Comparison of ENCODE assay signal across 1 cellular context in genomic region chr17:68600881-68601564, GRCh38.
TF ChIP-seq lines count a peak whose summit lies in the region.

Gene FAM20A, minus strand, starts transcription at chr17:68601367. Its CDS starts 701 bp downstream, at chr17:68600666.

TF ChIP-seq in HepG2, 621 proteins besides CTCF, POLR2A, EP300 and RAD21 (continued from another document and continues in another):
- TF ChIP-seq BATF2 (CRISPR knock-in tag; IDR thresholded peaks at IDR 0.05) (no peak), ZSCAN5A (CRISPR knock-in tag; IDR thresholded peaks at IDR 0.05; ENCODE audit: borderline replicate concordance) (no peak), ARNT2 (CRISPR knock-in tag; IDR thresholded peaks at IDR 0.05; ENCODE audit: low read depth) (peak; percentile 19; the same call in 1 of the 2 replicates), BORCS8-MEF2B (CRISPR knock-in tag; IDR thresholded peaks at IDR 0.05) (peak; percentile 60; the same call in 1 of the 2 replicates), ZNF766 (CRISPR knock-in tag; IDR thresholded peaks at IDR 0.05; ENCODE audit: borderline replicate concordance) (no peak), DMTF1 (CRISPR knock-in tag; IDR thresholded peaks at IDR 0.05) (no peak), PHF8 (CRISPR knock-in tag; IDR thresholded peaks at IDR 0.05) (peak; percentile 58), SP2 (CRISPR knock-in tag; IDR thresholded peaks at IDR 0.05) (no peak), ZMAT3 (CRISPR knock-in tag; conservative IDR thresholded peaks at IDR 0.05) (0 out of 2 replicates have a peak, but pooled peaks have one; percentile 13), ZNF782 (CRISPR knock-in tag; IDR thresholded peaks at IDR 0.05; ENCODE audit: borderline replicate concordance) (0 out of 2 replicates have a peak, but pooled peaks have one; percentile 25), TGIF2 (CRISPR knock-in tag; IDR thresholded peaks at IDR 0.05) (peak; percentile 72; the same call in 1 of the 2 replicates), ZNF136 (CRISPR knock-in tag; IDR thresholded peaks at IDR 0.05; ENCODE audit: low read depth) (no peak), GATAD1 (CRISPR knock-in tag; IDR thresholded peaks at IDR 0.05) (no peak), ZBTB39 (CRISPR knock-in tag; IDR thresholded peaks at IDR 0.05) (peak; percentile 41; the same call in 1 of the 2 replicates), POGK (CRISPR knock-in tag; conservative IDR thresholded peaks at IDR 0.05) (0 out of 2 replicates have a peak, but pooled peaks have one; percentile 17), ETV6 (CRISPR knock-in tag; conservative IDR thresholded peaks at IDR 0.05) (0 out of 2 replicates have a peak, but pooled peaks have one; percentile 44), TFE3 (CRISPR knock-in tag; IDR thresholded peaks at IDR 0.05) (no peak), ATF7 (IDR thresholded peaks at IDR 0.05) (no peak), ATF7 (CRISPR knock-in tag; IDR thresholded peaks at IDR 0.05) (no peak), ZNF709 (CRISPR knock-in tag; IDR thresholded peaks at IDR 0.05) (no peak), SOX13 (IDR thresholded peaks at IDR 0.05) (no peak), SOX13 (CRISPR knock-in tag; conservative IDR thresholded peaks at IDR 0.05 in 1 of 2, IDR thresholded peaks at IDR 0.05 in 1 of 2) (peak in 1 of 2 experiments; percentile 54; a peak in 2 of 4 replicates), NCOR1 (IDR thresholded peaks at IDR 0.05; ENCODE audit: borderline replicate concordance, low read length) (no peak), RFXANK (CRISPR knock-in tag; IDR thresholded peaks at IDR 0.05) (no peak), NFATC3 (CRISPR knock-in tag; IDR thresholded peaks at IDR 0.05) (no peak), KMT2B (CRISPR knock-in tag; IDR thresholded peaks at IDR 0.05) (0 out of 2 replicates have a peak, but pooled peaks have one; percentile 44), POLR2AphosphoS5 (IDR thresholded peaks at IDR 0.05; ENCODE audit: low read depth, low read length) (peak; percentile 82), TOE1 (CRISPR knock-in tag; IDR thresholded peaks at IDR 0.05) (no peak), AKNA (CRISPR knock-in tag; IDR thresholded peaks at IDR 0.05; ENCODE audit: borderline replicate concordance) (no peak), ZNF17 (CRISPR knock-in tag; IDR thresholded peaks at IDR 0.05) (no peak), ZFP36L2 (CRISPR knock-in tag; IDR thresholded peaks at IDR 0.05) (no peak), PHF5A (CRISPR knock-in tag; IDR thresholded peaks at IDR 0.05; ENCODE audit: low read depth, unreplicated experiment) (no peak), ZNF609 (CRISPR knock-in tag; IDR thresholded peaks at IDR 0.05; ENCODE audit: borderline replicate concordance) (0 out of 2 replicates have a peak, but pooled peaks have one; percentile 30), HOXD1 (CRISPR knock-in tag; IDR thresholded peaks at IDR 0.05) (0 out of 2 replicates have a peak, but pooled peaks have one; percentile 39), E2F1 (CRISPR knock-in tag; IDR thresholded peaks at IDR 0.05) (no peak), ZNF614 (CRISPR knock-in tag; IDR thresholded peaks at IDR 0.05; ENCODE audit: borderline replicate concordance) (peak; percentile 52; the same call in 1 of the 2 replicates)
